ENCODE assay signal across 23 cellular contexts in genomic region chr2:142045641-142046040, GRCh38.
DNase-seq lines count a peak whose midpoint lies in the region; TF ChIP-seq lines count a peak whose summit lies in the region.
"Had no signal": no experiment of that assay in that cellular context is flagged by ENCODE, and none has a peak within 500 bp of the region (broad histone marks: within the 10 kb centered on the region; RNA-seq: fewer than 3 reads in every experiment).

No MANE protein-coding gene starts in this region.

- peak overlapping the region; percentile 21; the same call in 1 of the 2 replicates for H3K27ac ChIP-seq in SK-N-MC
- H3K27ac ChIP-seq: BLaER1 had no signal

- no peak overlapping the region for H3K4me3 ChIP-seq in SK-N-MC
- no peak overlapping the region for H3K4me3 ChIP-seq in foreskin fibroblast (ENCODE audit: low read depth in 1 of 2, low read length in 2 of 2)
- H3K4me3 ChIP-seq: BLaER1, GM12878 had no signal

- no peak overlapping the region for H3K27ac Mint-ChIP-seq in mesothelial cell of epicardium
- H3K27ac Mint-ChIP-seq: CD14-positive monocyte; CD4-positive, alpha-beta memory T cell; CD4-positive, CD25-positive, alpha-beta regulatory T cell; CD8-positive, alpha-beta memory T cell had no signal

- no peak overlapping the region for H3K4me3 Mint-ChIP-seq in mesothelial cell of epicardium
- H3K4me3 Mint-ChIP-seq: CD14-positive monocyte; CD4-positive, alpha-beta memory T cell; CD4-positive, CD25-positive, alpha-beta regulatory T cell; CD8-positive, alpha-beta memory T cell had no signal

- H3K9ac ChIP-seq in SK-N-MC (ENCODE audit: insufficient read length): no peak overlapping the region
- H3K9ac ChIP-seq: BLaER1 had no signal

- no peaks in the 10 kb centered on the region for H3K36me3 Mint-ChIP-seq in mesothelial cell of epicardium
- H3K36me3 Mint-ChIP-seq: CD14-positive monocyte; CD4-positive, alpha-beta memory T cell; CD4-positive, CD25-positive, alpha-beta regulatory T cell; CD8-positive, alpha-beta memory T cell had no signal

- H3K27me3 Mint-ChIP-seq in mesothelial cell of epicardium (ENCODE audit: low read depth): no peaks in the 10 kb centered on the region
- H3K27me3 Mint-ChIP-seq: CD4-positive, alpha-beta memory T cell; CD4-positive, CD25-positive, alpha-beta regulatory T cell; CD8-positive, alpha-beta memory T cell had no signal

- H3K9me3 Mint-ChIP-seq in mesothelial cell of epicardium: no peaks in the 10 kb centered on the region
- H3K9me3 Mint-ChIP-seq: CD14-positive monocyte had no signal

- DNase-seq in NCI-H1048 (lab: John Stamatoyannopoulos, UW) (peak; percentile 39), SK-N-MC (ENCODE audit: low read depth, low spot score) (no peak), foreskin fibroblast (no peak), mesothelial cell of epicardium (ENCODE audit: low spot score in 2 of 2, unreplicated experiment in 2 of 2) (no peak), iPS-NIHi7 (ENCODE audit: extremely low spot score) (no peak)
- DNase-seq: 8988T; ACHN; BE2C; C1 segment of cervical spinal cord; CD4-positive, alpha-beta memory T cell; CD4-positive, CD25-positive, alpha-beta regulatory T cell; CD8-positive, alpha-beta memory T cell; COR-L47; DMS 273 treated with DMSO at 0.1 percent for 48 hours; DMS153; DMS53; DMS79; DND-41; EL; GDM1 had no signal

- no peaks in the 10 kb centered on the region for H3K4me1 Mint-ChIP-seq in mesothelial cell of epicardium
- H3K4me1 Mint-ChIP-seq: CD14-positive monocyte; CD4-positive, alpha-beta memory T cell; CD4-positive, CD25-positive, alpha-beta regulatory T cell; CD8-positive, alpha-beta memory T cell had no signal

- TF ChIP-seq CTCF in foreskin fibroblast (IDR thresholded peaks at IDR 0.05; ENCODE audit: low read depth, low read length) (no peak), mesothelial cell of epicardium (IDR thresholded peaks at IDR 0.05; ENCODE audit: unreplicated experiment) (no peak)

- H3K9me3 ChIP-seq in SK-N-MC (ENCODE audit: low read depth, low read length): no peaks in the 10 kb centered on the region
- H3K9me3 ChIP-seq: BE2C, BLaER1 had no signal

- H3K36me3 ChIP-seq in SK-N-MC (ENCODE audit: insufficient read depth, low read length): no peaks in the 10 kb centered on the region
- H3K36me3 ChIP-seq: BE2C, BLaER1 had no signal
